In genomic region chr9:4980046-4980727, GRCh38 we compare ENCODE assay signal across 13 cellular contexts. TPM values are rescaled to one million over a fixed set of nuclear protein-coding genes. Genes with fewer than 3 reads are reported as not detected.
DNase-seq lines count a peak whose midpoint lies in the region; ATAC-seq and TF ChIP-seq lines count a peak whose summit lies in the region.
"Had no signal": no experiment of that assay in that cellular context is flagged by ENCODE, and none has a peak within 500 bp of the region (broad histone marks: within the 10 kb centered on the region; RNA-seq: fewer than 3 reads in every experiment).

No MANE protein-coding gene starts in this region.

- 87% methylated on average over 4 of the region's 4 CpGs for WGBS in prostate gland

- peaks cover 5% of the 10 kb centered on the region for H3K4me1 ChIP-seq in prostate gland (replicated peaks)
- no peaks in the 10 kb centered on the region for H3K4me1 ChIP-seq in breast epithelium
- H3K4me1 ChIP-seq in lower lobe of right lung: peaks cover 17% of the 10 kb centered on the region

- H3K4me3 Mint-ChIP-seq in activated naive CD4-positive, alpha-beta T cell treated with anti-CD3 and anti-CD28 coated beads for 36 hours: peak overlapping the region; percentile 49
- H3K4me3 Mint-ChIP-seq in dendritic cell treated with granulocyte-macrophage colony-stimulating factor and Interleukin-4, amounts not matched to agents 40 ng/mL and 50 ng/mL, for 4 days: peak overlapping the region; percentile 1
- no peak overlapping the region for H3K4me3 Mint-ChIP-seq in type B pancreatic cell
- H3K4me3 Mint-ChIP-seq: central memory CD8-positive, alpha-beta T cell had no signal

- H3K27ac ChIP-seq in prostate gland (no peak overlapping the region), breast epithelium (no peak overlapping the region), lower lobe of right lung (no peak overlapping the region)
- H3K27ac ChIP-seq: HL-60 had no signal

- H3K27me3 ChIP-seq in prostate gland (replicated peaks; ENCODE audit: insufficient read depth) (no peaks in the 10 kb centered on the region), breast epithelium (no peaks in the 10 kb centered on the region), lower lobe of right lung (ENCODE audit: low read depth) (no peaks in the 10 kb centered on the region)
- H3K27me3 ChIP-seq: tibial artery had no signal

- H3K9me3 ChIP-seq in prostate gland (no peaks in the 10 kb centered on the region), breast epithelium (no peaks in the 10 kb centered on the region), lower lobe of right lung (no peaks in the 10 kb centered on the region)
- H3K9me3 ChIP-seq: tibial artery had no signal

- peaks cover 7% of the 10 kb centered on the region for H3K36me3 Mint-ChIP-seq in activated naive CD4-positive, alpha-beta T cell treated with anti-CD3 and anti-CD28 coated beads for 36 hours (ENCODE audit: low read depth)
- H3K36me3 Mint-ChIP-seq in dendritic cell treated with granulocyte-macrophage colony-stimulating factor and Interleukin-4, amounts not matched to agents 40 ng/mL and 50 ng/mL, for 4 days (ENCODE audit: low read depth): peaks cover 6% of the 10 kb centered on the region
- no peaks in the 10 kb centered on the region for H3K36me3 Mint-ChIP-seq in type B pancreatic cell

- H3K4me3 ChIP-seq in prostate gland (no peak overlapping the region), breast epithelium (no peak overlapping the region), lower lobe of right lung (no peak overlapping the region)
- H3K4me3 ChIP-seq: tibial artery had no signal

- TF ChIP-seq CTCF in type B pancreatic cell (conservative IDR thresholded peaks at IDR 0.05) (no peak), prostate gland (IDR thresholded peaks at IDR 0.05) (no peak), breast epithelium (IDR thresholded peaks at IDR 0.05) (no peak), lower lobe of right lung (IDR thresholded peaks at IDR 0.05) (no peak)

- peak; percentile 25 for DNase-seq in activated naive CD4-positive, alpha-beta T cell treated with anti-CD3 and anti-CD28 coated beads for 36 hours
- DNase-seq in activated naive CD4-positive, alpha-beta T cell treated with anti-CD3 and anti-CD28 coated beads, Interleukin-2, amount 50 U/mL, for 16 hours: no peak
- DNase-seq in OCI-M1 (lab: John Stamatoyannopoulos, UW): peak; percentile 94
- DNase-seq in type B pancreatic cell (ENCODE audit: extremely low spot score, unreplicated experiment): no peak
- DNase-seq in prostate gland (ENCODE audit: low spot score): no peak
- DNase-seq in breast epithelium (ENCODE audit: low spot score in 2 of 2): no peak
- DNase-seq in lower lobe of right lung: no peak
- DNase-seq: Karpas-422, kidney, tibial artery had no signal

- ATAC-seq in lower lobe of right lung: no peak

- no peaks in the 10 kb centered on the region for H3K27me3 Mint-ChIP-seq in activated naive CD4-positive, alpha-beta T cell treated with anti-CD3 and anti-CD28 coated beads for 36 hours (ENCODE audit: low read depth)
- H3K27me3 Mint-ChIP-seq in dendritic cell treated with granulocyte-macrophage colony-stimulating factor and Interleukin-4, amounts not matched to agents 40 ng/mL and 50 ng/mL, for 4 days: no peaks in the 10 kb centered on the region
- H3K27me3 Mint-ChIP-seq in type B pancreatic cell: no peaks in the 10 kb centered on the region

- CTCF ChIA-PET in activated naive CD4-positive, alpha-beta T cell treated with anti-CD3 and anti-CD28 coated beads for 36 hours (lab: Charles Lee): interaction anchor here (1.2 to 1.3 kb wide), 2 partner anchors 9 to 188 kb away, joined by 3 to 5 read pairs; partner anchors contain the start of gene RCL1

- peak overlapping the region; percentile 87 for H3K27ac Mint-ChIP-seq in activated naive CD4-positive, alpha-beta T cell treated with anti-CD3 and anti-CD28 coated beads for 36 hours
- peak overlapping the region; percentile 69 for H3K27ac Mint-ChIP-seq in dendritic cell treated with granulocyte-macrophage colony-stimulating factor and Interleukin-4, amounts not matched to agents 40 ng/mL and 50 ng/mL, for 4 days
- peak overlapping the region; percentile 39 for H3K27ac Mint-ChIP-seq in type B pancreatic cell

- H3K36me3 ChIP-seq in prostate gland (no peaks in the 10 kb centered on the region), breast epithelium (no peaks in the 10 kb centered on the region), lower lobe of right lung (no peaks in the 10 kb centered on the region)
- H3K36me3 ChIP-seq: tibial artery had no signal

- TF ChIP-seq POLR2A in prostate gland (IDR thresholded peaks at IDR 0.05) (no peak), breast epithelium (IDR thresholded peaks at IDR 0.05) (no peak)

- intact Hi-C loops in activated naive CD4-positive, alpha-beta T cell treated with anti-CD3 and anti-CD28 coated beads for 36 hours (cut with micrococcal nuclease): loop anchor here (1.0 to 10.0 kb wide), 7 partner anchors 9 to 1775 kb away; partner anchors contain the start of genes ERMP1, KDM4C and UHRF2
- intact Hi-C loops in dendritic cell treated with granulocyte-macrophage colony-stimulating factor and Interleukin-4, amounts not matched to agents 40 ng/mL and 50 ng/mL, for 4 days (cut with micrococcal nuclease): loop anchor here (2.0 to 10.0 kb wide), 4 partner anchors 43 to 475 kb away; partner anchors contain the start of genes CD274, CDC37L1 and RCL1
- intact Hi-C loops in prostate gland (cut with DNase I): loop anchor here (5.0 to 10.0 kb wide), 5 partner anchors 48 to 625 kb away; partner anchors contain the start of genes PLGRKT, PLPP6 and SPATA6L
- intact Hi-C loops in breast epithelium (cut with DNase I; ENCODE audit: low total_unique reads): loop anchor here (10.0 kb wide), 1 partner anchor 215 kb away; no protein-coding TSS in a partner anchor
- intact Hi-C loops in lower lobe of right lung (cut with DNase I): no loop called here

- peaks cover 55% of the 10 kb centered on the region for H3K4me1 Mint-ChIP-seq in activated naive CD4-positive, alpha-beta T cell treated with anti-CD3 and anti-CD28 coated beads for 36 hours (ENCODE audit: low read depth)
- peaks cover 47% of the 10 kb centered on the region for H3K4me1 Mint-ChIP-seq in dendritic cell treated with granulocyte-macrophage colony-stimulating factor and Interleukin-4, amounts not matched to agents 40 ng/mL and 50 ng/mL, for 4 days (ENCODE audit: low read depth)
- H3K4me1 Mint-ChIP-seq in type B pancreatic cell (ENCODE audit: unreplicated experiment): peaks cover 9% of the 10 kb centered on the region

- no peaks in the 10 kb centered on the region for H3K9me3 Mint-ChIP-seq in activated naive CD4-positive, alpha-beta T cell treated with anti-CD3 and anti-CD28 coated beads for 36 hours
- H3K9me3 Mint-ChIP-seq in dendritic cell treated with granulocyte-macrophage colony-stimulating factor and Interleukin-4, amounts not matched to agents 40 ng/mL and 50 ng/mL, for 4 days: no peaks in the 10 kb centered on the region
- H3K9me3 Mint-ChIP-seq in type B pancreatic cell: no peaks in the 10 kb centered on the region
- H3K9me3 Mint-ChIP-seq: central memory CD8-positive, alpha-beta T cell had no signal

RNA-seq across cellular contexts. Expression of gene JAK2, which starts 4.9 kb away (rescaled TPM):
- 10 to 100 TPM; 46.8 to 51.0 TPM for total RNA-seq in activated naive CD4-positive, alpha-beta T cell treated with anti-CD3 and anti-CD28 coated beads for 36 hours
- total RNA-seq in type B pancreatic cell (ENCODE audit: low replicate concordance): 5.4 and 8.4 TPM in 2 replicates
- total RNA-seq in prostate gland: 10 to 100 TPM in 1 of 2 donors, 1 to 10 TPM in 1; 8.6 to 13.9 TPM
- 10 to 100 TPM; 28.8 to 46.9 (median 35.4) TPM for total RNA-seq in breast epithelium
- 32.8 TPM for total RNA-seq in lower lobe of right lung

Comparison
In these comparisons a context has a peak if more than half of its experiments do, and no peak if none do; other contexts are left out.
1. DNase-seq: peak in activated naive CD4-positive, alpha-beta T cell treated with anti-CD3 and anti-CD28 coated beads for 36 hours (single experiment) and OCI-M1 (single experiment); none in activated naive CD4-positive, alpha-beta T cell treated with anti-CD3 and anti-CD28 coated beads, Interleukin-2, amount 50 U/mL, for 16 hours (single experiment), type B pancreatic cell (single experiment), prostate gland (single experiment), breast epithelium (0 of 2) and lower lobe of right lung (single experiment).
2. Peak in every context shown above with its lines, with median percentiles within 50 percentile points of each other: H3K27ac Mint-ChIP-seq.